ENCODE assay signal across 12 cellular contexts in genomic region chr7:94405506-94405905, GRCh38. TPM values are rescaled to one million over a fixed set of nuclear protein-coding genes. Genes with fewer than 3 reads are reported as not detected.
A peak's percentile ranks its signal among the peaks of the same experiment; 100 is the strongest.
DNase-seq lines count a peak whose midpoint lies in the region; ATAC-seq and TF ChIP-seq lines count a peak whose summit lies in the region.
"Had no signal": no experiment of that assay in that cellular context is flagged by ENCODE, and none has a peak within 500 bp of the region (broad histone marks: within the 10 kb centered on the region; RNA-seq: fewer than 3 reads in every experiment).

No MANE protein-coding gene starts in this region.

- H3K27ac ChIP-seq in IMR-90 (ENCODE audit: insufficient read depth, low read length) (peak overlapping the region; percentile 99; the same call in 1 of the 2 replicates), vagina (peak overlapping the region; percentile 95), lower lobe of right lung (no peak overlapping the region)
- H3K27ac ChIP-seq: BLaER1 treated with 17β-estradiol and CSF1 and Interleukin-3, amounts not matched to agents 10 nM and 100 nM; PC-9 had no signal

- DNase-seq in IMR-90 (no peak), choroid plexus epithelial cell (ENCODE audit: low read depth) (peak; percentile 38), mesothelial cell of epicardium (ENCODE audit: low spot score in 2 of 2, unreplicated experiment in 2 of 2) (no peak), vagina (ENCODE audit: extremely low spot score in 2 of 2) (no peak), AG08395 (ENCODE audit: low spot score) (no peak), GF-D8 (lab: John Stamatoyannopoulos, UW) (no peak), lower lobe of right lung (no peak)
- DNase-seq: H9, NCI-H1048, PC-9 had no signal

- H4K8ac ChIP-seq in IMR-90 (ENCODE audit: low read depth in 2 of 2, low read length in 2 of 2), result no peak overlapping the region

- no peak overlapping the region for H2BK20ac ChIP-seq in IMR-90 (ENCODE audit: low read depth, low read length)

- H2AFZ ChIP-seq in IMR-90 (replicated peaks; ENCODE audit: low read length, poor library complexity), result no peak overlapping the region
- H2AFZ ChIP-seq: PC-9 had no signal

- intact Hi-C loops in IMR-90 (cut with micrococcal nuclease) (no loop called here), vagina (cut with DNase I) (no loop called here), lower lobe of right lung (cut with DNase I) (no loop called here)

- in situ Hi-C loops in IMR-90 (cut with MboI; ENCODE audit: low sequenced_read_pairs), result no loop called here

- H3K4me3 Mint-ChIP-seq in mesothelial cell of epicardium, result no peak overlapping the region
- H3K4me3 Mint-ChIP-seq: H9 had no signal

- no peaks in the 10 kb centered on the region for H3K9me3 Mint-ChIP-seq in mesothelial cell of epicardium
- H3K9me3 Mint-ChIP-seq: H9 had no signal

- dilution Hi-C loops in IMR-90 (cut with HindIII; ENCODE audit: low sequenced_read_pairs, unreplicated experiment), result no loop called here

- H3K4me1 Mint-ChIP-seq in mesothelial cell of epicardium, result peaks cover 40% of the 10 kb centered on the region
- H3K4me1 Mint-ChIP-seq: H9 had no signal

- H3K4ac ChIP-seq in IMR-90 (ENCODE audit: low read depth, low read length), result no peak overlapping the region

- H3K9me1 ChIP-seq in IMR-90 (ENCODE audit: insufficient read depth, low read length), result no peaks in the 10 kb centered on the region; the same call in 1 of the 2 replicates

- no peak overlapping the region for H2BK15ac ChIP-seq in IMR-90 (ENCODE audit: low read depth, low read length)

- no peak overlapping the region for H2BK120ac ChIP-seq in IMR-90 (ENCODE audit: low read depth, low read length)

- H3K56ac ChIP-seq in IMR-90 (ENCODE audit: extremely low read depth, insufficient read depth, low read length), result peak overlapping the region; percentile 5; the same call in 1 of the 2 replicates

- H4K5ac ChIP-seq in IMR-90 (ENCODE audit: low read depth, low read length), result no peak overlapping the region

- no peak overlapping the region for H2AK5ac ChIP-seq in IMR-90 (ENCODE audit: low read depth, low read length)

- peaks cover 86% of the 10 kb centered on the region for H3K36me3 ChIP-seq in IMR-90 (ENCODE audit: control insufficient read depth, insufficient read depth, low read length)
- H3K36me3 ChIP-seq in vagina, result peaks cover 0 to 25% of the 10 kb centered on the region in 2 donors
- peaks cover 50% of the 10 kb centered on the region for H3K36me3 ChIP-seq in lower lobe of right lung
- H3K36me3 ChIP-seq: BLaER1 treated with 17β-estradiol and CSF1 and Interleukin-3, amounts not matched to agents 10 nM and 100 nM had no signal

- POLR2A ChIA-PET in IMR-90 (lab: Charles Lee; ENCODE audit: unreplicated experiment), result no interaction called here

- H4K91ac ChIP-seq in IMR-90 (ENCODE audit: insufficient read depth, low read depth, low read length), result no peak overlapping the region

- no CpG with 5 or more reads among the region's 1 CpG for WGBS in IMR-90 (ENCODE audit: extremely low coverage in 2 of 2, insufficient read length in 1 of 2), 2 experiments

- no peaks in the 10 kb centered on the region for H3K27me3 Mint-ChIP-seq in mesothelial cell of epicardium (ENCODE audit: low read depth)

- no peak for TF ChIP-seq RAD21 in IMR-90 (IDR thresholded peaks at IDR 0.05; ENCODE audit: low read length)

- H3K79me1 ChIP-seq in IMR-90 (ENCODE audit: low read depth in 1 of 2, low read length in 2 of 2), result peaks cover 8 to 39% of the 10 kb centered on the region in 2 experiments; a peak in 3 of 4 replicates

- H3K4me3 ChIP-seq in IMR-90 (ENCODE audit: insufficient read depth, low read depth, low read length) (no peak overlapping the region), choroid plexus epithelial cell (ENCODE audit: low read depth, low read length) (no peak overlapping the region), vagina (no peak overlapping the region), lower lobe of right lung (no peak overlapping the region)
- H3K4me3 ChIP-seq: BLaER1 treated with 17β-estradiol and CSF1 and Interleukin-3, amounts not matched to agents 10 nM and 100 nM; K562; PC-9 had no signal

- no peak for TF ChIP-seq CTCF in IMR-90 (conservative IDR thresholded peaks at IDR 0.05; ENCODE audit: low read depth, low read length)
- TF ChIP-seq CTCF in choroid plexus epithelial cell (conservative IDR thresholded peaks at IDR 0.05; ENCODE audit: low read depth, low read length), result no peak
- no peak for TF ChIP-seq CTCF in mesothelial cell of epicardium (IDR thresholded peaks at IDR 0.05; ENCODE audit: unreplicated experiment)
- TF ChIP-seq CTCF in vagina (IDR thresholded peaks at IDR 0.05), result no peak
- no peak for TF ChIP-seq CTCF in lower lobe of right lung (IDR thresholded peaks at IDR 0.05)

- peaks cover 26% of the 10 kb centered on the region for H3K4me1 ChIP-seq in IMR-90 (ENCODE audit: control insufficient read depth, insufficient read depth, low read length)
- peaks cover 47% of the 10 kb centered on the region for H3K4me1 ChIP-seq in vagina
- H3K4me1 ChIP-seq in lower lobe of right lung, result peaks cover 4% of the 10 kb centered on the region

- no peak overlapping the region for H3K9ac ChIP-seq in IMR-90 (ENCODE audit: low read depth, low read length)
- H3K9ac ChIP-seq: BLaER1 treated with 17β-estradiol and CSF1 and Interleukin-3, amounts not matched to agents 10 nM and 100 nM had no signal

- H3K36me3 Mint-ChIP-seq in mesothelial cell of epicardium, result peaks cover 62% of the 10 kb centered on the region

- H3K9me3 ChIP-seq in IMR-90 (ENCODE audit: control insufficient read depth, insufficient read depth, low read length) (no peaks in the 10 kb centered on the region), vagina (no peaks in the 10 kb centered on the region), lower lobe of right lung (no peaks in the 10 kb centered on the region)
- H3K9me3 ChIP-seq: BLaER1 treated with 17β-estradiol and CSF1 and Interleukin-3, amounts not matched to agents 10 nM and 100 nM had no signal

- H2BK5ac ChIP-seq in IMR-90 (ENCODE audit: low read depth, low read length, poor library complexity, severe bottlenecking), result peak overlapping the region; percentile 99

- no peak overlapping the region for H3K23ac ChIP-seq in IMR-90 (ENCODE audit: low read depth, low read length)

- TF ChIP-seq POLR2A in IMR-90 (IDR thresholded peaks at IDR 0.05; ENCODE audit: low read depth, low read length), result peak; percentile 37; the same call in 1 of the 2 replicates
- no peak for TF ChIP-seq POLR2A in vagina (IDR thresholded peaks at IDR 0.05)

- peaks cover 36% of the 10 kb centered on the region; the same call in 1 of the 2 replicates for H4K20me1 ChIP-seq in IMR-90 (ENCODE audit: insufficient read depth, low read length)
- H4K20me1 ChIP-seq: BLaER1 treated with 17β-estradiol and CSF1 and Interleukin-3, amounts not matched to agents 10 nM and 100 nM had no signal

- H3K27me3 ChIP-seq in IMR-90 (ENCODE audit: control insufficient read depth, insufficient read depth, low read length) (no peaks in the 10 kb centered on the region), vagina (no peaks in the 10 kb centered on the region), lower lobe of right lung (ENCODE audit: low read depth) (no peaks in the 10 kb centered on the region)
- H3K27me3 ChIP-seq: BLaER1 treated with 17β-estradiol and CSF1 and Interleukin-3, amounts not matched to agents 10 nM and 100 nM had no signal

- CTCF ChIA-PET in IMR-90 (lab: Yijun Ruan, JAX), result interaction anchor here (1.3 kb wide), 1 partner anchor 19 kb away, joined by 3 read pairs; no protein-coding TSS in a partner anchor

- ATAC-seq in IMR-90 (ENCODE audit: low read depth) (no peak), lower lobe of right lung (no peak)
- ATAC-seq: K562 had no signal

- no peak overlapping the region for H2AK9ac ChIP-seq in IMR-90 (replicated peaks; ENCODE audit: low read depth, low read length, poor library complexity)

- no TSS peak for BruUV-seq in IMR-90 (replicated peaks; lab: Mats Ljungman, UMichigan)

- peak overlapping the region; percentile 90 for H3K18ac ChIP-seq in IMR-90 (ENCODE audit: low read depth, low read length)

- H3K14ac ChIP-seq in IMR-90 (replicated peaks; ENCODE audit: low read depth, low read length), result no peak overlapping the region

- H3K27ac Mint-ChIP-seq in mesothelial cell of epicardium, result peak overlapping the region; percentile 29
- H3K27ac Mint-ChIP-seq: H9 had no signal

- peak overlapping the region; percentile 21 for H3K4me2 ChIP-seq in IMR-90 (ENCODE audit: low read depth, low read length)
- H3K4me2 ChIP-seq: BLaER1 treated with 17β-estradiol and CSF1 and Interleukin-3, amounts not matched to agents 10 nM and 100 nM; PC-9 had no signal

TF ChIP-seq in IMR-90, 13 proteins besides CTCF, POLR2A, EP300 and RAD21:
- TF ChIP-seq BHLHE40 (IDR thresholded peaks at IDR 0.05; ENCODE audit: low read depth, low read length) (no peak), MXI1 (IDR thresholded peaks at IDR 0.05; ENCODE audit: borderline replicate concordance, low read depth, low read length) (no peak), RFX5 (IDR thresholded peaks at IDR 0.05; ENCODE audit: low read depth, low read length) (no peak), NFE2L2 (IDR thresholded peaks at IDR 0.05; ENCODE audit: low read depth, low read length) (no peak), MAZ (IDR thresholded peaks at IDR 0.05; ENCODE audit: borderline replicate concordance, low read depth, low read length) (no peak)

RNA-seq across cellular contexts. Expression of gene COL1A2, which starts 10.8 kb away (rescaled TPM):
- total RNA-seq in IMR-90 (2012; rRNA removed) (1,211 and 1,351 TPM in 2 replicates), mesothelial cell of epicardium (2,538 to 2,739 TPM (median 2,734 TPM) in 3 replicates), vagina (199 TPM), lower lobe of right lung (252 TPM)
- polyA plus RNA-seq in IMR-90 (2012; rRNA removed), result 3,922 and 4,454 TPM in 2 replicates
- polyA plus RNA-seq in IMR-90 (2012; cell fraction: cytosol; rRNA removed), result 4,367 and 7,099 TPM in 2 replicates
- polyA plus RNA-seq in IMR-90 (2012; cell fraction: nucleus; rRNA removed; ENCODE audit: low replicate concordance), result 4,818 and 7,550 TPM in 2 replicates
- total RNA-seq: PC-9 had no signal
